Comparison of ENCODE assay signal across 1 cellular context in the genomic region with DNA sequence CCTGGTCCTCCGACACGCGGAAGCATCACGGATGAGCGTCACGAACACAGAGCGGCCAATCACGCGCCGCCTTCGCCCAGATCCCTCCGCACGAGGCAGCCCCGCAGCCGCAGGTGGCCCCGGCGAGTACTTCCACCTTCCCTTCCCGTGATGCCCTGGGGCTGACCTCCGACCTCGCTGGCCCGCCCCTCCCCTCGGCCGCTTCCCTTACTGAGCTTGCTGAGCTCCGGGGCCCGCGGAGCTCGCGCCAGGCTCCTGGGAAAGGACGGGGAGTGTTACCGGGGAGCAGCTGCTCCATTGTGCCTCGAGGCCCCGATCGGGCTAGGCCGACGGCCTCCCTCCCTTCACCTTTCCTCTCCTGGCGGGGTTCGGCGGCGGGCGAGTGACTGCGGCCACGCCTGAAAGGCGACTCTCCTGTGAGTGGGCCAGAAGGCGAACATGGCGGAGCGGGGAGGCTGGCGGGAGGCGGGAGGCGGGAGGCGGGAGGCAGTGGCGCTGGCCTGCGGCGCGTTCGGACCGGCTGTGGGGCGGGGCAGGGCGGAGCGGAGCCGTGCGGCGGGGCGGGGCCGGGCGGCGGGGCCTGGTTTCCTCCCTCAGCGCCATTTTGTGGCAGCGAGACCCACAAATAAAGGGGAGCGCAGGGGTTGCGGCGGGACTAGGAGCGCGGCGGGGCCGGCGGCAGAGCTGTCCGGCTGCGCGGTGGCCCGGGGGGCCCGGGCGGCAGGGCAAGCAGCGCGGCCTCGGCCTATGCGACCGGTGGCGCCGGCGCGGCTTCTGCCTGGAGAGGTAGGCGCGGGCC.
TF ChIP-seq lines count a peak whose summit lies in the region.

A gene (plus strand): TSS at position 589 of the 799 bp plus-strand sequence. CDS start 8,760 bp downstream, outside the sequence.

TF ChIP-seq in HepG2, 621 proteins besides CTCF, POLR2A, EP300 and RAD21 (continued from another document and continues in another):
- TF ChIP-seq, protein P1, sequence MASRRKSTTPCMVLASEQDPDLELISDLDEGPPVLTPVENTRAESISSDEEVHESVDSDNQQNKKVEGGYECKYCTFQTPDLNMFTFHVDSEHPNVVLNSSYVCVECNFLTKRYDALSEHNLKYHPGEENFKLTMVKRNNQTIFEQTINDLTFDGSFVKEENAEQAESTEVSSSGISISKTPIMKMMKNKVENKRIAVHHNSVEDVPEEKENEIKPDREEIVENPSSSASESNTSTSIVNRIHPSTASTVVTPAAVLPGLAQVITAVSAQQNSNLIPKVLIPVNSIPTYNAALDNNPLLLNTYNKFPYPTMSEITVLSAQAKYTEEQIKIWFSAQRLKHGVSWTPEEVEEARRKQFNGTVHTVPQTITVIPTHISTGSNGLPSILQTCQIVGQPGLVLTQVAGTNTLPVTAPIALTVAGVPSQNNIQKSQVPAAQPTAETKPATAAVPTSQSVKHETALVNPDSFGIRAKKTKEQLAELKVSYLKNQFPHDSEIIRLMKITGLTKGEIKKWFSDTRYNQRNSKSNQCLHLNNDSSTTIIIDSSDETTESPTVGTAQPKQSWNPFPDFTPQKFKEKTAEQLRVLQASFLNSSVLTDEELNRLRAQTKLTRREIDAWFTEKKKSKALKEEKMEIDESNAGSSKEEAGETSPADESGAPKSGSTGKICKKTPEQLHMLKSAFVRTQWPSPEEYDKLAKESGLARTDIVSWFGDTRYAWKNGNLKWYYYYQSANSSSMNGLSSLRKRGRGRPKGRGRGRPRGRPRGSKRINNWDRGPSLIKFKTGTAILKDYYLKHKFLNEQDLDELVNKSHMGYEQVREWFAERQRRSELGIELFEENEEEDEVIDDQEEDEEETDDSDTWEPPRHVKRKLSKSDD (CRISPR knock-in tag; IDR thresholded peaks at IDR 0.05; ENCODE audit: low read depth), result peak; percentile 97
- TF ChIP-seq PPARG (CRISPR knock-in tag; conservative IDR thresholded peaks at IDR 0.05) (peak; percentile 72), ZNF460 (CRISPR knock-in tag; IDR thresholded peaks at IDR 0.05; ENCODE audit: borderline replicate concordance) (peak; percentile 78; the same call in 1 of the 2 replicates), ZNF790 (CRISPR knock-in tag; IDR thresholded peaks at IDR 0.05; ENCODE audit: borderline replicate concordance) (peak; percentile 95), GPN1 (CRISPR knock-in tag; IDR thresholded peaks at IDR 0.05; ENCODE audit: borderline replicate concordance) (peak; percentile 64; the same call in 1 of the 2 replicates), RBAK (CRISPR knock-in tag; IDR thresholded peaks at IDR 0.05) (0 out of 2 replicates have a peak, but pooled peaks have one; percentile 64), PRPF4 (IDR thresholded peaks at IDR 0.05; ENCODE audit: low read depth, low read length, poor library complexity, severe bottlenecking) (no peak), MAFK (conservative IDR thresholded peaks at IDR 0.05 in 1 of 2, IDR thresholded peaks at IDR 0.05 in 1 of 2; ENCODE audit: low read length in 2 of 2) (no peak), ZNF350 (CRISPR knock-in tag; IDR thresholded peaks at IDR 0.05; ENCODE audit: borderline replicate concordance, low read depth) (peak; percentile 99), MED13 (CRISPR knock-in tag; IDR thresholded peaks at IDR 0.05) (peak; percentile 96), NFYB (CRISPR knock-in tag; IDR thresholded peaks at IDR 0.05) (peak; percentile 98), TBX2 (CRISPR knock-in tag; IDR thresholded peaks at IDR 0.05; ENCODE audit: borderline replicate concordance) (peak; percentile 97), HCFC1 (IDR thresholded peaks at IDR 0.05; ENCODE audit: low read depth, low read length) (peak; percentile 52), ZNF850 (CRISPR knock-in tag; conservative IDR thresholded peaks at IDR 0.05) (0 out of 2 replicates have a peak, but pooled peaks have one; percentile 69), ELF4 (CRISPR knock-in tag; IDR thresholded peaks at IDR 0.05; ENCODE audit: borderline replicate concordance) (peak; percentile 87; the same call in 1 of the 2 replicates), TCF7L2 (IDR thresholded peaks at IDR 0.05; ENCODE audit: low read depth, low read length) (no peak), ZNF83 (CRISPR knock-in tag; IDR thresholded peaks at IDR 0.05; ENCODE audit: borderline replicate concordance) (peak; percentile 99), ZNF678 (CRISPR knock-in tag; IDR thresholded peaks at IDR 0.05) (peak; percentile 89; the same call in 1 of the 2 replicates), ZBTB21 (CRISPR knock-in tag; IDR thresholded peaks at IDR 0.05) (0 out of 2 replicates have a peak, but pooled peaks have one; percentile 33), RFXANK (CRISPR knock-in tag; IDR thresholded peaks at IDR 0.05) (peak; percentile 93), PAF1 (CRISPR knock-in tag; IDR thresholded peaks at IDR 0.05) (peak; percentile 52; the same call in 1 of the 2 replicates), NFE2L1 (CRISPR knock-in tag; IDR thresholded peaks at IDR 0.05; ENCODE audit: borderline replicate concordance) (peak; percentile 94; the same call in 1 of the 2 replicates)
- TF ChIP-seq, protein P2, sequence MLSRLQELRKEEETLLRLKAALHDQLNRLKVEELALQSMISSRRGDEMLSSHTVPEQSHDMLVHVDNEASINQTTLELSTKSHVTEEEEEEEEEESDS (CRISPR knock-in tag; IDR thresholded peaks at IDR 0.05; ENCODE audit: borderline replicate concordance), result peak; percentile 78; the same call in 1 of the 2 replicates
- TF ChIP-seq, protein P3, sequence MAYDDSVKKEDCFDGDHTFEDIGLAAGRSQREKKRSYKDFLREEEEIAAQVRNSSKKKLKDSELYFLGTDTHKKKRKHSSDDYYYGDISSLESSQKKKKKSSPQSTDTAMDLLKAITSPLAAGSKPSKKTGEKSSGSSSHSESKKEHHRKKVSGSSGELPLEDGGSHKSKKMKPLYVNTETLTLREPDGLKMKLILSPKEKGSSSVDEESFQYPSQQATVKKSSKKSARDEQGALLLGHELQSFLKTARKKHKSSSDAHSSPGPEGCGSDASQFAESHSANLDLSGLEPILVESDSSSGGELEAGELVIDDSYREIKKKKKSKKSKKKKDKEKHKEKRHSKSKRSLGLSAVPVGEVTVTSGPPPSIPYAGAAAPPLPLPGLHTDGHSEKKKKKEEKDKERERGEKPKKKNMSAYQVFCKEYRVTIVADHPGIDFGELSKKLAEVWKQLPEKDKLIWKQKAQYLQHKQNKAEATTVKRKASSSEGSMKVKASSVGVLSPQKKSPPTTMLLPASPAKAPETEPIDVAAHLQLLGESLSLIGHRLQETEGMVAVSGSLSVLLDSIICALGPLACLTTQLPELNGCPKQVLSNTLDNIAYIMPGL (CRISPR knock-in tag; IDR thresholded peaks at IDR 0.05; ENCODE audit: borderline replicate concordance in 1 of 2, low read depth in 1 of 2), result peak; percentile 87 to 99
- TF ChIP-seq, protein P4, sequence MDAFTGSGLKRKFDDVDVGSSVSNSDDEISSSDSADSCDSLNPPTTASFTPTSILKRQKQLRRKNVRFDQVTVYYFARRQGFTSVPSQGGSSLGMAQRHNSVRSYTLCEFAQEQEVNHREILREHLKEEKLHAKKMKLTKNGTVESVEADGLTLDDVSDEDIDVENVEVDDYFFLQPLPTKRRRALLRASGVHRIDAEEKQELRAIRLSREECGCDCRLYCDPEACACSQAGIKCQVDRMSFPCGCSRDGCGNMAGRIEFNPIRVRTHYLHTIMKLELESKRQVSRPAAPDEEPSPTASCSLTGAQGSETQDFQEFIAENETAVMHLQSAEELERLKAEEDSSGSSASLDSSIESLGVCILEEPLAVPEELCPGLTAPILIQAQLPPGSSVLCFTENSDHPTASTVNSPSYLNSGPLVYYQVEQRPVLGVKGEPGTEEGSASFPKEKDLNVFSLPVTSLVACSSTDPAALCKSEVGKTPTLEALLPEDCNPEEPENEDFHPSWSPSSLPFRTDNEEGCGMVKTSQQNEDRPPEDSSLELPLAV (CRISPR knock-in tag; conservative IDR thresholded peaks at IDR 0.05; ENCODE audit: low read depth), result no peak
- TF ChIP-seq, protein P5, sequence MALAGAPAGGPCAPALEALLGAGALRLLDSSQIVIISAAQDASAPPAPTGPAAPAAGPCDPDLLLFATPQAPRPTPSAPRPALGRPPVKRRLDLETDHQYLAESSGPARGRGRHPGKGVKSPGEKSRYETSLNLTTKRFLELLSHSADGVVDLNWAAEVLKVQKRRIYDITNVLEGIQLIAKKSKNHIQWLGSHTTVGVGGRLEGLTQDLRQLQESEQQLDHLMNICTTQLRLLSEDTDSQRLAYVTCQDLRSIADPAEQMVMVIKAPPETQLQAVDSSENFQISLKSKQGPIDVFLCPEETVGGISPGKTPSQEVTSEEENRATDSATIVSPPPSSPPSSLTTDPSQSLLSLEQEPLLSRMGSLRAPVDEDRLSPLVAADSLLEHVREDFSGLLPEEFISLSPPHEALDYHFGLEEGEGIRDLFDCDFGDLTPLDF (CRISPR knock-in tag; IDR thresholded peaks at IDR 0.05), result peak; percentile 93
- TF ChIP-seq, protein P6, sequence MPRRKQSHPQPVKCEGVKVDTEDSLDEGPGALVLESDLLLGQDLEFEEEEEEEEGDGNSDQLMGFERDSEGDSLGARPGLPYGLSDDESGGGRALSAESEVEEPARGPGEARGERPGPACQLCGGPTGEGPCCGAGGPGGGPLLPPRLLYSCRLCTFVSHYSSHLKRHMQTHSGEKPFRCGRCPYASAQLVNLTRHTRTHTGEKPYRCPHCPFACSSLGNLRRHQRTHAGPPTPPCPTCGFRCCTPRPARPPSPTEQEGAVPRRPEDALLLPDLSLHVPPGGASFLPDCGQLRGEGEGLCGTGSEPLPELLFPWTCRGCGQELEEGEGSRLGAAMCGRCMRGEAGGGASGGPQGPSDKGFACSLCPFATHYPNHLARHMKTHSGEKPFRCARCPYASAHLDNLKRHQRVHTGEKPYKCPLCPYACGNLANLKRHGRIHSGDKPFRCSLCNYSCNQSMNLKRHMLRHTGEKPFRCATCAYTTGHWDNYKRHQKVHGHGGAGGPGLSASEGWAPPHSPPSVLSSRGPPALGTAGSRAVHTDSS (CRISPR knock-in tag; conservative IDR thresholded peaks at IDR 0.05), result no peak
- TF ChIP-seq, protein P7, sequence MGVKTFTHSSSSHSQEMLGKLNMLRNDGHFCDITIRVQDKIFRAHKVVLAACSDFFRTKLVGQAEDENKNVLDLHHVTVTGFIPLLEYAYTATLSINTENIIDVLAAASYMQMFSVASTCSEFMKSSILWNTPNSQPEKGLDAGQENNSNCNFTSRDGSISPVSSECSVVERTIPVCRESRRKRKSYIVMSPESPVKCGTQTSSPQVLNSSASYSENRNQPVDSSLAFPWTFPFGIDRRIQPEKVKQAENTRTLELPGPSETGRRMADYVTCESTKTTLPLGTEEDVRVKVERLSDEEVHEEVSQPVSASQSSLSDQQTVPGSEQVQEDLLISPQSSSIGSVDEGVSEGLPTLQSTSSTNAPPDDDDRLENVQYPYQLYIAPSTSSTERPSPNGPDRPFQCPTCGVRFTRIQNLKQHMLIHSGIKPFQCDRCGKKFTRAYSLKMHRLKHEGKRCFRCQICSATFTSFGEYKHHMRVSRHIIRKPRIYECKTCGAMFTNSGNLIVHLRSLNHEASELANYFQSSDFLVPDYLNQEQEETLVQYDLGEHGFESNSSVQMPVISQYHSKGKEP (CRISPR knock-in tag; IDR thresholded peaks at IDR 0.05), result no peak
- TF ChIP-seq, protein P8, sequence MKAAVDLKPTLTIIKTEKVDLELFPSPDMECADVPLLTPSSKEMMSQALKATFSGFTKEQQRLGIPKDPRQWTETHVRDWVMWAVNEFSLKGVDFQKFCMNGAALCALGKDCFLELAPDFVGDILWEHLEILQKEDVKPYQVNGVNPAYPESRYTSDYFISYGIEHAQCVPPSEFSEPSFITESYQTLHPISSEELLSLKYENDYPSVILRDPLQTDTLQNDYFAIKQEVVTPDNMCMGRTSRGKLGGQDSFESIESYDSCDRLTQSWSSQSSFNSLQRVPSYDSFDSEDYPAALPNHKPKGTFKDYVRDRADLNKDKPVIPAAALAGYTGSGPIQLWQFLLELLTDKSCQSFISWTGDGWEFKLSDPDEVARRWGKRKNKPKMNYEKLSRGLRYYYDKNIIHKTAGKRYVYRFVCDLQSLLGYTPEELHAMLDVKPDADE (CRISPR knock-in tag; IDR thresholded peaks at IDR 0.05), result peak; percentile 76; the same call in 1 of the 2 replicates
- TF ChIP-seq, protein P9, sequence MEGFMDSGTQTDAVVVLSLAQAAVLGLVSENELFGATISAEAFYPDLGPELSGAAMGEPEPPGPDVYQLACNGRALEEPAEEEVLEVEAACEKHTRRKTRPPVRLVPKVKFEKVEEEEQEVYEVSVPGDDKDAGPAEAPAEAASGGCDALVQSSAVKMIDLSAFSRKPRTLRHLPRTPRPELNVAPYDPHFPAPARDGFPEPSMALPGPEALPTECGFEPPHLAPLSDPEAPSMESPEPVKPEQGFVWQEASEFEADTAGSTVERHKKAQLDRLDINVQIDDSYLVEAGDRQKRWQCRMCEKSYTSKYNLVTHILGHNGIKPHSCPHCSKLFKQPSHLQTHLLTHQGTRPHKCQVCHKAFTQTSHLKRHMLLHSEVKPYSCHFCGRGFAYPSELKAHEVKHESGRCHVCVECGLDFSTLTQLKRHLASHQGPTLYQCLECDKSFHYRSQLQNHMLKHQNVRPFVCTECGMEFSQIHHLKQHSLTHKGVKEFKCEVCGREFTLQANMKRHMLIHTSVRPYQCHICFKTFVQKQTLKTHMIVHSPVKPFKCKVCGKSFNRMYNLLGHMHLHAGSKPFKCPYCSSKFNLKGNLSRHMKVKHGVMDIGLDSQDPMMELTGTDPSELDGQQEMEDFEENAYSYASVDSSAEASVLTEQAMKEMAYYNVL (CRISPR knock-in tag; IDR thresholded peaks at IDR 0.05; ENCODE audit: borderline replicate concordance), result peak; percentile 95
- TF ChIP-seq, protein P10, sequence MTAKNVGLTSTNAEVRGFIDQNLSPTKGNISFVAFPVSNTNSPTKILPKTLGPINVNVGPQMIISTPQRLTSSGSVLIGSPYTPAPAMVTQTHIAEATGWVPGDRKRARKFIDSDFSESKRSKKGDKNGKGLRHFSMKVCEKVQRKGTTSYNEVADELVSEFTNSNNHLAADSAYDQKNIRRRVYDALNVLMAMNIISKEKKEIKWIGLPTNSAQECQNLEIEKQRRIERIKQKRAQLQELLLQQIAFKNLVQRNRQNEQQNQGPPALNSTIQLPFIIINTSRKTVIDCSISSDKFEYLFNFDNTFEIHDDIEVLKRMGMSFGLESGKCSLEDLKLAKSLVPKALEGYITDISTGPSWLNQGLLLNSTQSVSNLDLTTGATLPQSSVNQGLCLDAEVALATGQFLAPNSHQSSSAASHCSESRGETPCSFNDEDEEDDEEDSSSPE (CRISPR knock-in tag; IDR thresholded peaks at IDR 0.05), result peak; percentile 91
- TF ChIP-seq, protein P11, sequence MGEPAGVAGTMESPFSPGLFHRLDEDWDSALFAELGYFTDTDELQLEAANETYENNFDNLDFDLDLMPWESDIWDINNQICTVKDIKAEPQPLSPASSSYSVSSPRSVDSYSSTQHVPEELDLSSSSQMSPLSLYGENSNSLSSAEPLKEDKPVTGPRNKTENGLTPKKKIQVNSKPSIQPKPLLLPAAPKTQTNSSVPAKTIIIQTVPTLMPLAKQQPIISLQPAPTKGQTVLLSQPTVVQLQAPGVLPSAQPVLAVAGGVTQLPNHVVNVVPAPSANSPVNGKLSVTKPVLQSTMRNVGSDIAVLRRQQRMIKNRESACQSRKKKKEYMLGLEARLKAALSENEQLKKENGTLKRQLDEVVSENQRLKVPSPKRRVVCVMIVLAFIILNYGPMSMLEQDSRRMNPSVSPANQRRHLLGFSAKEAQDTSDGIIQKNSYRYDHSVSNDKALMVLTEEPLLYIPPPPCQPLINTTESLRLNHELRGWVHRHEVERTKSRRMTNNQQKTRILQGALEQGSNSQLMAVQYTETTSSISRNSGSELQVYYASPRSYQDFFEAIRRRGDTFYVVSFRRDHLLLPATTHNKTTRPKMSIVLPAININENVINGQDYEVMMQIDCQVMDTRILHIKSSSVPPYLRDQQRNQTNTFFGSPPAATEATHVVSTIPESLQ (CRISPR knock-in tag; conservative IDR thresholded peaks at IDR 0.05), result peak; percentile 52; the same call in 1 of the 2 replicates
